1 cellular context compared by ENCODE assay signal in the genomic region with DNA sequence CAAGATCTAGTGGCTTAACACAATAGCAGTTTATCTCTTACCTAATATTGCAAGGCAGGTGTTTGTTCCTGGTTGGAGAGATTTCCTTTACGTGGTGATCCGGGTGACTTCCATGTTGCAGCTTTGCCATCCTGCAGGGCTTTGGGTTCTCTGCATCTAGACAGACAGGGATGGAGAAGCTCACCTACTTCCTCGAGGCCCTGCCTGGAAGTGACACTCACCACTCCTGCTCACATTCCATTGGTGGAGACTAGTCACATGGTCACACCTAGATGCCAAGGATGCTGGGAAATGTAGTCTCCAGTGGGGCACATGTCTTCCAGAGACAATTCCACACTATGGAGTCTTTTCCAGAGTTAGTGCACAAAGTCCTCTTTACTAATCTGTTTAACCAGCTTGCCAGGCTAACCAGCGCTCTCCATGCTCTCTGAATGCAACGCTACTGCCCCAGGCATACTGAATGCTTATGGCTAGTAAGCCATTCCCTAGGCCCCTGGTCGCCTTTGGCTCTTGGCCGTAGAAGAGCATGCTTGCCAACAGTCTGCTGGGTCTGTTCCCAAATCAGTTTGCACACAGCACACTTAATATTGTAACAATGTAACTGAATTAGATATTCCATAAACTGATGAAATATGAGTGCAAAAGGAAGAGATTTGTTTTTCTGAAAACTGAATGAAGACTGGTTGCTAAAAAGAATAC.
TF ChIP-seq lines count a peak whose summit lies in the region.

No MANE protein-coding gene starts in this region.

TF ChIP-seq in H1, 55 proteins besides CTCF, POLR2A, EP300 and RAD21:
- TF ChIP-seq, protein P1, sequence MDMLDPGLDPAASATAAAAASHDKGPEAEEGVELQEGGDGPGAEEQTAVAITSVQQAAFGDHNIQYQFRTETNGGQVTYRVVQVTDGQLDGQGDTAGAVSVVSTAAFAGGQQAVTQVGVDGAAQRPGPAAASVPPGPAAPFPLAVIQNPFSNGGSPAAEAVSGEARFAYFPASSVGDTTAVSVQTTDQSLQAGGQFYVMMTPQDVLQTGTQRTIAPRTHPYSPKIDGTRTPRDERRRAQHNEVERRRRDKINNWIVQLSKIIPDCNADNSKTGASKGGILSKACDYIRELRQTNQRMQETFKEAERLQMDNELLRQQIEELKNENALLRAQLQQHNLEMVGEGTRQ (IDR thresholded peaks at IDR 0.05; ENCODE audit: low read length) = peak; percentile 91
- TF ChIP-seq BACH1 (IDR thresholded peaks at IDR 0.05; ENCODE audit: low read length) (no peak), BCL11A (IDR thresholded peaks at IDR 0.05; ENCODE audit: low read depth in 2 of 2, low read length in 2 of 2) (no peak), TEAD4 (IDR thresholded peaks at IDR 0.05; ENCODE audit: low read depth, low read length) (0 out of 2 replicates have a peak, but pooled peaks have one; percentile 10), SP1 (IDR thresholded peaks at IDR 0.05; ENCODE audit: low read depth, low read length) (peak; percentile 64; the same call in 1 of the 2 replicates), CREB1 (IDR thresholded peaks at IDR 0.05) (peak; percentile 19; the same call in 1 of the 2 replicates), RFX5 (IDR thresholded peaks at IDR 0.05; ENCODE audit: borderline replicate concordance, low read depth, low read length) (no peak), KDM1A (IDR thresholded peaks at IDR 0.05; ENCODE audit: borderline replicate concordance, low read length) (no peak), SIX5 (IDR thresholded peaks at IDR 0.05; ENCODE audit: low read depth, low read length) (peak; percentile 80), YY1 (IDR thresholded peaks at IDR 0.05; ENCODE audit: low read depth, low read length) (no peak), CBX8 (IDR thresholded peaks at IDR 0.05; ENCODE audit: borderline replicate concordance, low read depth, low read length) (no peak), BRCA1 (IDR thresholded peaks at IDR 0.05; ENCODE audit: low read depth, low read length) (no peak), FOSL1 (IDR thresholded peaks at IDR 0.05; ENCODE audit: insufficient read depth, low read depth, low read length) (no peak), JUN (IDR thresholded peaks at IDR 0.05; ENCODE audit: low read depth, low read length) (no peak)
- TF ChIP-seq, protein P2, sequence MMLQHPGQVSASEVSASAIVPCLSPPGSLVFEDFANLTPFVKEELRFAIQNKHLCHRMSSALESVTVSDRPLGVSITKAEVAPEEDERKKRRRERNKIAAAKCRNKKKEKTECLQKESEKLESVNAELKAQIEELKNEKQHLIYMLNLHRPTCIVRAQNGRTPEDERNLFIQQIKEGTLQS (IDR thresholded peaks at IDR 0.05; ENCODE audit: insufficient read depth, low read depth, low read length) = peak; percentile 70; the same call in 1 of the 2 replicates
- TF ChIP-seq, protein P3, sequence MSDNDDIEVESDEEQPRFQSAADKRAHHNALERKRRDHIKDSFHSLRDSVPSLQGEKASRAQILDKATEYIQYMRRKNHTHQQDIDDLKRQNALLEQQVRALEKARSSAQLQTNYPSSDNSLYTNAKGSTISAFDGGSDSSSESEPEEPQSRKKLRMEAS (IDR thresholded peaks at IDR 0.05) = peak; percentile 66; the same call in 1 of the 2 replicates
